In the genomic region with DNA sequence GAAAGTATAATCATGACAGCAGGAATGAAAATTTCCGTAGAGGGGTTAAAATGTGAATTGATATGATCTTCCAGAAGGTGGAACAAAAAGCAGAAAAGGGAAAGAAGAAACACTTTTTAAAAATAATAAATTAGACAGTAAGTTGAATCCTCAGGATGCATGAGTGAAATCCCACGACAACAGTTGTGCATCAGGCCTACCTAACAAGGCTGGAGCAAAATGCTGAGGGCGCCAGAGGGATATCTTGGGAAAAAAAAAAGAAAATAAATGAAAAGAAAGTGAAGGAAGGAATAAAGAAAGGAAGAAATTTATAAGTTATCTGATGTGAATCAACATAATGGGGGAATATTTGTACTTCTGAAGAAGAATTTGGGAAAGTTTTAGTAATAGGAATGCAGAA, we compare ENCODE assay signal across 1 cellular context.
TF ChIP-seq lines count a peak whose summit lies in the region.

No MANE protein-coding gene starts in this region.

TF ChIP-seq in GM12878, 131 proteins besides CTCF, POLR2A, EP300 and RAD21:
- TF ChIP-seq, protein P1, sequence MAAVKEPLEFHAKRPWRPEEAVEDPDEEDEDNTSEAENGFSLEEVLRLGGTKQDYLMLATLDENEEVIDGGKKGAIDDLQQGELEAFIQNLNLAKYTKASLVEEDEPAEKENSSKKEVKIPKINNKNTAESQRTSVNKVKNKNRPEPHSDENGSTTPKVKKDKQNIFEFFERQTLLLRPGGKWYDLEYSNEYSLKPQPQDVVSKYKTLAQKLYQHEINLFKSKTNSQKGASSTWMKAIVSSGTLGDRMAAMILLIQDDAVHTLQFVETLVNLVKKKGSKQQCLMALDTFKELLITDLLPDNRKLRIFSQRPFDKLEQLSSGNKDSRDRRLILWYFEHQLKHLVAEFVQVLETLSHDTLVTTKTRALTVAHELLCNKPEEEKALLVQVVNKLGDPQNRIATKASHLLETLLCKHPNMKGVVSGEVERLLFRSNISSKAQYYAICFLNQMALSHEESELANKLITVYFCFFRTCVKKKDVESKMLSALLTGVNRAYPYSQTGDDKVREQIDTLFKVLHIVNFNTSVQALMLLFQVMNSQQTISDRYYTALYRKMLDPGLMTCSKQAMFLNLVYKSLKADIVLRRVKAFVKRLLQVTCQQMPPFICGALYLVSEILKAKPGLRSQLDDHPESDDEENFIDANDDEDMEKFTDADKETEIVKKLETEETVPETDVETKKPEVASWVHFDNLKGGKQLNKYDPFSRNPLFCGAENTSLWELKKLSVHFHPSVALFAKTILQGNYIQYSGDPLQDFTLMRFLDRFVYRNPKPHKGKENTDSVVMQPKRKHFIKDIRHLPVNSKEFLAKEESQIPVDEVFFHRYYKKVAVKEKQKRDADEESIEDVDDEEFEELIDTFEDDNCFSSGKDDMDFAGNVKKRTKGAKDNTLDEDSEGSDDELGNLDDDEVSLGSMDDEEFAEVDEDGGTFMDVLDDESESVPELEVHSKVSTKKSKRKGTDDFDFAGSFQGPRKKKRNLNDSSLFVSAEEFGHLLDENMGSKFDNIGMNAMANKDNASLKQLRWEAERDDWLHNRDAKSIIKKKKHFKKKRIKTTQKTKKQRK (IDR thresholded peaks at IDR 0.05; ENCODE audit: low read depth, low read length) = no peak
- TF ChIP-seq SPI1 (IDR thresholded peaks at IDR 0.05; ENCODE audit: borderline replicate concordance, insufficient read depth, low read depth, low read length) (no peak), SIX5 (IDR thresholded peaks at IDR 0.05; ENCODE audit: low read depth, low read length, severe bottlenecking) (no peak), JUNB (IDR thresholded peaks at IDR 0.05) (no peak), EZH2 (IDR thresholded peaks at IDR 0.05; ENCODE audit: borderline replicate concordance, control insufficient read depth, low read depth, low read length) (no peak), RBBP5 (conservative IDR thresholded peaks at IDR 0.05) (no peak), PAX8 (IDR thresholded peaks at IDR 0.05) (no peak), BMI1 (IDR thresholded peaks at IDR 0.05; ENCODE audit: borderline replicate concordance) (no peak), TBL1XR1 (IDR thresholded peaks at IDR 0.05; ENCODE audit: low read depth, low read length) (no peak), NRF1 (conservative IDR thresholded peaks at IDR 0.05; ENCODE audit: low read depth, low read length) (no peak), ZNF24 (IDR thresholded peaks at IDR 0.05) (no peak), POLR2AphosphoS5 (IDR thresholded peaks at IDR 0.05; ENCODE audit: low read length) (no peak)
- TF ChIP-seq, protein P2, sequence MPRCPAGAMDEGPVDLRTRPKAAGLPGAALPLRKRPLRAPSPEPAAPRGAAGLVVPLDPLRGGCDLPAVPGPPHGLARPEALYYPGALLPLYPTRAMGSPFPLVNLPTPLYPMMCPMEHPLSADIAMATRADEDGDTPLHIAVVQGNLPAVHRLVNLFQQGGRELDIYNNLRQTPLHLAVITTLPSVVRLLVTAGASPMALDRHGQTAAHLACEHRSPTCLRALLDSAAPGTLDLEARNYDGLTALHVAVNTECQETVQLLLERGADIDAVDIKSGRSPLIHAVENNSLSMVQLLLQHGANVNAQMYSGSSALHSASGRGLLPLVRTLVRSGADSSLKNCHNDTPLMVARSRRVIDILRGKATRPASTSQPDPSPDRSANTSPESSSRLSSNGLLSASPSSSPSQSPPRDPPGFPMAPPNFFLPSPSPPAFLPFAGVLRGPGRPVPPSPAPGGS (IDR thresholded peaks at IDR 0.05; ENCODE audit: borderline replicate concordance, insufficient read depth, low read depth, low read length, poor library complexity, severe bottlenecking) = no peak
- TF ChIP-seq, protein P3, sequence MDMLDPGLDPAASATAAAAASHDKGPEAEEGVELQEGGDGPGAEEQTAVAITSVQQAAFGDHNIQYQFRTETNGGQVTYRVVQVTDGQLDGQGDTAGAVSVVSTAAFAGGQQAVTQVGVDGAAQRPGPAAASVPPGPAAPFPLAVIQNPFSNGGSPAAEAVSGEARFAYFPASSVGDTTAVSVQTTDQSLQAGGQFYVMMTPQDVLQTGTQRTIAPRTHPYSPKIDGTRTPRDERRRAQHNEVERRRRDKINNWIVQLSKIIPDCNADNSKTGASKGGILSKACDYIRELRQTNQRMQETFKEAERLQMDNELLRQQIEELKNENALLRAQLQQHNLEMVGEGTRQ (IDR thresholded peaks at IDR 0.05; ENCODE audit: borderline replicate concordance, low read depth, low read length) = no peak
